In genomic region chr4:15765910-15766703, GRCh38 we compare ENCODE assay signal across 8 cellular contexts. TPM values are rescaled to one million over a fixed set of nuclear protein-coding genes. Genes with fewer than 3 reads are reported as not detected.
DNase-seq lines count a peak whose midpoint lies in the region; ATAC-seq, FAIRE-seq and TF ChIP-seq lines count a peak whose summit lies in the region.

No MANE protein-coding gene starts in this region.

- H3K9me2 ChIP-seq in MM.1S (replicated peaks; ENCODE audit: insufficient read depth, low read length): no peaks in the 10 kb centered on the region

- H3K27me3 ChIP-seq in MM.1S (replicated peaks; ENCODE audit: insufficient read depth, low read length): 0 out of 2 replicates have a peak, but pooled peaks cover 4% of the 10 kb centered on the region
- H3K27me3 ChIP-seq in bronchial epithelial cell (ENCODE audit: control insufficient read depth, insufficient read depth, low read length): no peaks in the 10 kb centered on the region
- H3K27me3 ChIP-seq in left ventricle myocardium inferior (ENCODE audit: low read depth): no peaks in the 10 kb centered on the region
- H3K27me3 ChIP-seq in tibial artery: no peaks in the 10 kb centered on the region

- peaks cover 31% of the 10 kb centered on the region for H3F3A ChIP-seq in MM.1S (ENCODE audit: insufficient read depth, low read length)

- H3K9ac ChIP-seq in MM.1S (ENCODE audit: low read length): no peak overlapping the region

- DNase-seq in GM12892 (ENCODE audit: insufficient read length) (no peak), MM.1S (peak; percentile 81), bronchial epithelial cell (ENCODE audit: low read depth) (no peak), SK-N-DZ (ENCODE audit: low spot score) (no peak), left ventricle myocardium inferior (no peak), tibial artery (no peak), NCI-H1105 (lab: John Stamatoyannopoulos, UW) (no peak)

- no peaks in the 10 kb centered on the region for H3K9me3 ChIP-seq in MM.1S (replicated peaks; ENCODE audit: insufficient read depth, low read length)
- H3K9me3 ChIP-seq in left ventricle myocardium inferior (replicated peaks): no peaks in the 10 kb centered on the region
- no peaks in the 10 kb centered on the region for H3K9me3 ChIP-seq in tibial artery

- no peak for TF ChIP-seq POLR2A in GM12892 (IDR thresholded peaks at IDR 0.05; ENCODE audit: low read depth, low read length)

- peak overlapping the region; percentile 50; the same call in 1 of the 2 replicates for H3K27ac ChIP-seq in MM.1S (ENCODE audit: low read length)
- H3K27ac ChIP-seq in left ventricle myocardium inferior (replicated peaks): no peak overlapping the region
- H3K27ac ChIP-seq in tibial artery: no peak overlapping the region

- H3K36me3 ChIP-seq in MM.1S (replicated peaks; ENCODE audit: insufficient read depth, low read length) (no peaks in the 10 kb centered on the region), bronchial epithelial cell (ENCODE audit: control insufficient read depth, insufficient read depth, low read length) (no peaks in the 10 kb centered on the region), left ventricle myocardium inferior (no peaks in the 10 kb centered on the region), tibial artery (no peaks in the 10 kb centered on the region)

- H3K4me2 ChIP-seq in MM.1S (ENCODE audit: low read depth, low read length): peak overlapping the region; percentile 51

- no peak overlapping the region for H3K4me3 ChIP-seq in MM.1S (ENCODE audit: low read length)
- H3K4me3 ChIP-seq in bronchial epithelial cell (ENCODE audit: low read depth, low read length): no peak overlapping the region
- no peak overlapping the region for H3K4me3 ChIP-seq in left ventricle myocardium inferior
- H3K4me3 ChIP-seq in tibial artery: no peak overlapping the region

- H3K79me2 ChIP-seq in MM.1S (ENCODE audit: low read length): no peaks in the 10 kb centered on the region

- H4K20me1 ChIP-seq in MM.1S (ENCODE audit: insufficient read depth, low read length): no peaks in the 10 kb centered on the region

- ATAC-seq in GM21737 (IDR thresholded peaks at IDR 0.05; ENCODE audit: unreplicated experiment): peak; percentile 78

- TF ChIP-seq CTCF in MM.1S (IDR thresholded peaks at IDR 0.05; ENCODE audit: low read length) (no peak), bronchial epithelial cell (IDR thresholded peaks at IDR 0.05; ENCODE audit: insufficient read depth, low read length, severe bottlenecking) (no peak), left ventricle myocardium inferior (IDR thresholded peaks at IDR 0.05; ENCODE audit: borderline replicate concordance) (no peak), tibial artery (IDR thresholded peaks at IDR 0.05) (no peak)

- intact Hi-C loops in left ventricle myocardium inferior (cut with micrococcal nuclease): no loop called here
- intact Hi-C loops in tibial artery (cut with DNase I; ENCODE audit: low total_unique reads): no loop called here

- H2AFZ ChIP-seq in MM.1S (ENCODE audit: low read length): no peak overlapping the region

- FAIRE-seq in GM12892 (lab: Jason Lieb, UNC) (peak; percentile 81), bronchial epithelial cell (lab: Jason Lieb, UNC) (peak; percentile 92)

- H3K4me1 ChIP-seq in MM.1S (ENCODE audit: low read length) (peaks cover 42% of the 10 kb centered on the region), left ventricle myocardium inferior (no peaks in the 10 kb centered on the region), tibial artery (no peaks in the 10 kb centered on the region)

RNA-seq across cellular contexts. Expression of gene CD38, which starts 12.0 kb away (rescaled TPM):
- 9.4 TPM for polyA plus RNA-seq in GM12892 (2012; ENCODE audit: missing spikeins)
- not detected in 2 replicates for total RNA-seq in bronchial epithelial cell
- 0.03 TPM in 1 of 2 replicates, not detected in the other for polyA plus RNA-seq in SK-N-DZ (2014; cell fraction: cytosol; rRNA removed)
- 0.23 and 0.38 TPM in 2 replicates for polyA plus RNA-seq in SK-N-DZ (2014; cell fraction: nucleus; rRNA removed)
- 1.5 TPM for total RNA-seq in left ventricle myocardium inferior
